Comparison of ENCODE assay signal across 1 cellular context in genomic region chr11:446886-447285, GRCh38.
TF ChIP-seq lines count a peak whose summit lies in the region.

No MANE protein-coding gene starts in this region.

TF ChIP-seq in K562, 482 proteins besides CTCF, POLR2A, EP300 and RAD21 (continued from another document):
- TF ChIP-seq ZNF134 (CRISPR knock-in tag; conservative IDR thresholded peaks at IDR 0.05) = no peak
- TF ChIP-seq PRDM10 (IDR thresholded peaks at IDR 0.05; ENCODE audit: partially characterized antibody) = peak; percentile 8
- TF ChIP-seq SLC30A9 (CRISPR knock-in tag; IDR thresholded peaks at IDR 0.05) = no peak
- no peak for TF ChIP-seq ZNF436 (CRISPR knock-in tag; IDR thresholded peaks at IDR 0.05)
- no peak for TF ChIP-seq HDGF (IDR thresholded peaks at IDR 0.05)
- TF ChIP-seq SP1 (CRISPR knock-in tag; IDR thresholded peaks at IDR 0.05) = no peak
- peak; percentile 32; the same call in 1 of the 2 replicates for TF ChIP-seq CBFA2T3 (IDR thresholded peaks at IDR 0.05)
- TF ChIP-seq ADNP (tag; IDR thresholded peaks at IDR 0.05) = no peak
- no peak for TF ChIP-seq NR2C2 (CRISPR knock-in tag; IDR thresholded peaks at IDR 0.05)
- no peak for TF ChIP-seq NR2C2 (tag; IDR thresholded peaks at IDR 0.05)
